8 cellular contexts compared by ENCODE assay signal in genomic region chr11:102914238-102915043, GRCh38. TPM values are rescaled to one million over a fixed set of nuclear protein-coding genes. Genes with fewer than 3 reads are reported as not detected.
A peak's percentile ranks its signal among the peaks of the same experiment; 100 is the strongest.
DNase-seq lines count a peak whose midpoint lies in the region; ATAC-seq and TF ChIP-seq lines count a peak whose summit lies in the region.

No MANE protein-coding gene starts in this region.

- H3K4me3 ChIP-seq in Peyer's patch, result no peak overlapping the region

- no peaks in the 10 kb centered on the region for H3K36me3 ChIP-seq in Peyer's patch

- peak in 4 of 6 experiments; percentile 27 to 72 (median 69) for TF ChIP-seq CTCF in Peyer's patch (IDR thresholded peaks at IDR 0.05)

- no peak overlapping the region for H3K27ac ChIP-seq in Peyer's patch

- DNase-seq in COLO829 (ENCODE audit: low spot score) (peak; percentile 40), Peyer's patch (peak in 1 of 3 donors; percentile 54), foreskin melanocyte (peak; percentile 16), smooth muscle cell of the brain vasculature (ENCODE audit: low read depth, low spot score) (peak; percentile 10), DMS153 treated with DMSO at 0.1 percent for 48 hours (lab: John Stamatoyannopoulos, UW; ENCODE audit: unreplicated experiment) (no peak)
- DNase-seq in activated effector memory CD4-positive, alpha-beta T cell treated with Interleukin-2 at 50 U/mL for 16 hours, result no peak

- no peak for TF ChIP-seq POLR2A in Peyer's patch (IDR thresholded peaks at IDR 0.05)

- no peaks in the 10 kb centered on the region for H3K9me3 ChIP-seq in Peyer's patch

- ATAC-seq in GM21381 (IDR thresholded peaks at IDR 0.05; ENCODE audit: unreplicated experiment), result peak; percentile 53
- no peak for ATAC-seq in HG02970 (IDR thresholded peaks at IDR 0.05; ENCODE audit: low FRiP score, unreplicated experiment)

- no peaks in the 10 kb centered on the region for H3K4me1 ChIP-seq in Peyer's patch

- no peaks in the 10 kb centered on the region for H3K27me3 ChIP-seq in Peyer's patch

RNA-seq across cellular contexts. Expression of gene MMP12, which starts 39.7 kb away (rescaled TPM):
- total RNA-seq in Peyer's patch, result under 1 TPM in 2 of 4 donors, not detected in 2; 0.40 to 0.53 TPM

RNA-seq across cellular contexts. Expression of gene MMP13, which starts 41.1 kb away (rescaled TPM):
- not detected for total RNA-seq in Peyer's patch

Comparison
In these comparisons a context has a peak if more than half of its experiments do, and no peak if none do; other contexts are left out.
1. DNase-seq: peak in COLO829 (single experiment), foreskin melanocyte (single experiment) and smooth muscle cell of the brain vasculature (single experiment); none in activated effector memory CD4-positive, alpha-beta T cell treated with Interleukin-2 at 50 U/mL for 16 hours (single experiment) and DMS153 treated with DMSO at 0.1 percent for 48 hours (single experiment).